24 cellular contexts compared by ENCODE assay signal in genomic region chr6:131054392-131055250, GRCh38. TPM values are rescaled to one million over a fixed set of nuclear protein-coding genes. Genes with fewer than 3 reads are reported as not detected.
DNase-seq lines count a peak whose midpoint lies in the region.
"Had no signal": no experiment of that assay in that cellular context is flagged by ENCODE, and none has a peak within 500 bp of the region (broad histone marks: within the 10 kb centered on the region; RNA-seq: fewer than 3 reads in every experiment).

No MANE protein-coding gene starts in this region.

- H3K27ac Mint-ChIP-seq in activated naive CD8-positive, alpha-beta T cell treated with anti-CD3 and anti-CD28 coated beads for 36 hours = no peak overlapping the region
- H3K27ac Mint-ChIP-seq: effector memory CD8-positive, alpha-beta T cell; stimulated activated effector memory CD8-positive, alpha-beta T cell treated with anti-CD3 and anti-CD28 coated beads, Interleukin-12 subunit alpha, Interleukin-12 subunit beta, amount 100 ng/mL, for 72 hours had no signal

- no peak overlapping the region for H3K4me3 ChIP-seq in ACC112 (ENCODE audit: low read depth, low read length)
- H3K4me3 ChIP-seq in adipocyte (ENCODE audit: low read length) = peak overlapping the region; percentile 51
- H3K4me3 ChIP-seq: cardiac muscle cell, coronary artery had no signal

- H3K27me3 ChIP-seq in ACC112 (ENCODE audit: insufficient read depth, low read length) (no peaks in the 10 kb centered on the region), adipocyte (replicated peaks; ENCODE audit: control insufficient read depth, insufficient read depth, low read length) (no peaks in the 10 kb centered on the region)
- H3K27me3 ChIP-seq: BE2C, cardiac muscle cell had no signal

- H3K9me3 ChIP-seq in adipocyte (ENCODE audit: control insufficient read depth, low read length) = peaks cover 27% of the 10 kb centered on the region
- H3K9me3 ChIP-seq: BE2C had no signal

- H2AFZ ChIP-seq in ACC112 (ENCODE audit: low read length, unreplicated experiment) = no peak overlapping the region

- H3K27me3 Mint-ChIP-seq in activated naive CD8-positive, alpha-beta T cell treated with anti-CD3 and anti-CD28 coated beads for 36 hours = no peaks in the 10 kb centered on the region
- H3K27me3 Mint-ChIP-seq: effector memory CD8-positive, alpha-beta T cell had no signal

- peaks cover 30% of the 10 kb centered on the region for H3K36me3 ChIP-seq in ACC112 (ENCODE audit: insufficient read depth, low read length)
- peaks cover 4% of the 10 kb centered on the region for H3K36me3 ChIP-seq in adipocyte (ENCODE audit: control insufficient read depth, insufficient read depth, low read length, severe bottlenecking)
- H3K36me3 ChIP-seq: BE2C, cardiac muscle cell had no signal

- H3K4me1 ChIP-seq in ACC112 (ENCODE audit: control insufficient read depth, insufficient read depth, low read length, unreplicated experiment) = peaks cover 27% of the 10 kb centered on the region
- H3K4me1 ChIP-seq in adipocyte (ENCODE audit: control insufficient read depth, insufficient read depth, low read length) = peaks cover 7% of the 10 kb centered on the region
- H3K4me1 ChIP-seq: BE2C had no signal

- DNase-seq in M059J (ENCODE audit: low read depth) (peak; percentile 95), adipocyte (ENCODE audit: low read depth) (no peak), fibroblast of peridontal ligament (ENCODE audit: extremely low read depth) (peak; percentile 46), COLO829 (ENCODE audit: low spot score) (no peak), NCI-H69 (lab: John Stamatoyannopoulos, UW) (no peak), COLO668 (lab: John Stamatoyannopoulos, UW; ENCODE audit: unreplicated experiment) (no peak)
- DNase-seq in activated naive CD8-positive, alpha-beta T cell treated with anti-CD3 and anti-CD28 coated beads for 36 hours = no peak
- DNase-seq: activated CD4-positive, CD25-positive, alpha-beta regulatory T cell treated with anti-CD3 and anti-CD28 coated beads, Interleukin-2, amount 50 U/mL, for 72 hours; activated naive CD4-positive, alpha-beta T cell; activated T-cell treated with anti-CD3 and anti-CD28 coated beads, Interleukin-2, amount 50 U/mL, for 1 hour; BE2C; Caco-2; effector memory CD8-positive, alpha-beta T cell; glutamatergic neuron; HCEC 1CT; kidney glomerular epithelial cell; mesenchymal stem cell; NCI-H1092; NCI-H187; Right ventricle myocardium superior had no signal

- H3K9me3 Mint-ChIP-seq in activated naive CD8-positive, alpha-beta T cell treated with anti-CD3 and anti-CD28 coated beads for 36 hours = peaks cover 47% of the 10 kb centered on the region

- H3K79me2 ChIP-seq in ACC112 (ENCODE audit: control insufficient read depth, insufficient read depth, low read length, unreplicated experiment) = peaks cover 69% of the 10 kb centered on the region

- no peak overlapping the region for H3K9ac ChIP-seq in adipocyte (ENCODE audit: low read length)

- H3K27ac ChIP-seq in ACC112 (ENCODE audit: low read depth, low read length) = 0 out of 2 replicates have a peak overlapping the region, but pooled peaks have one; percentile 10
- H3K27ac ChIP-seq: cardiac muscle cell, coronary artery had no signal

- H3K4me3 Mint-ChIP-seq in activated naive CD8-positive, alpha-beta T cell treated with anti-CD3 and anti-CD28 coated beads for 36 hours = no peak overlapping the region
- H3K4me3 Mint-ChIP-seq: effector memory CD8-positive, alpha-beta T cell; stimulated activated effector memory CD8-positive, alpha-beta T cell treated with anti-CD3 and anti-CD28 coated beads, Interleukin-12 subunit alpha, Interleukin-12 subunit beta, amount 100 ng/mL, for 72 hours had no signal

- no peaks in the 10 kb centered on the region for H3K4me1 Mint-ChIP-seq in activated naive CD8-positive, alpha-beta T cell treated with anti-CD3 and anti-CD28 coated beads for 36 hours
- H3K4me1 Mint-ChIP-seq: stimulated activated effector memory CD8-positive, alpha-beta T cell treated with anti-CD3 and anti-CD28 coated beads, Interleukin-12 subunit alpha, Interleukin-12 subunit beta, amount 100 ng/mL, for 72 hours had no signal

- H3K36me3 Mint-ChIP-seq in activated naive CD8-positive, alpha-beta T cell treated with anti-CD3 and anti-CD28 coated beads for 36 hours = peaks cover 33% of the 10 kb centered on the region
- H3K36me3 Mint-ChIP-seq: stimulated activated effector memory CD8-positive, alpha-beta T cell treated with anti-CD3 and anti-CD28 coated beads, Interleukin-12 subunit alpha, Interleukin-12 subunit beta, amount 100 ng/mL, for 72 hours had no signal

RNA-seq across cellular contexts. Expression of gene EPB41L2, which starts 8.4 kb away (rescaled TPM):
- 36.1 and 43.0 TPM in 2 replicates for total RNA-seq in M059J (2014; rRNA removed; shearing (Covaris generic))
- total RNA-seq in activated naive CD8-positive, alpha-beta T cell treated with anti-CD3 and anti-CD28 coated beads for 36 hours = 10 to 100 TPM; 40.1 to 40.7 TPM

Comparison
In these comparisons a context has a peak if more than half of its experiments do, and no peak if none do; other contexts are left out.
1. DNase-seq: peak in M059J (single experiment) and fibroblast of peridontal ligament (single experiment); none in adipocyte (single experiment), COLO829 (single experiment), NCI-H69 (single experiment), COLO668 (single experiment) and activated naive CD8-positive, alpha-beta T cell treated with anti-CD3 and anti-CD28 coated beads for 36 hours (single experiment).